8 cellular contexts compared by ENCODE assay signal in the genomic region with DNA sequence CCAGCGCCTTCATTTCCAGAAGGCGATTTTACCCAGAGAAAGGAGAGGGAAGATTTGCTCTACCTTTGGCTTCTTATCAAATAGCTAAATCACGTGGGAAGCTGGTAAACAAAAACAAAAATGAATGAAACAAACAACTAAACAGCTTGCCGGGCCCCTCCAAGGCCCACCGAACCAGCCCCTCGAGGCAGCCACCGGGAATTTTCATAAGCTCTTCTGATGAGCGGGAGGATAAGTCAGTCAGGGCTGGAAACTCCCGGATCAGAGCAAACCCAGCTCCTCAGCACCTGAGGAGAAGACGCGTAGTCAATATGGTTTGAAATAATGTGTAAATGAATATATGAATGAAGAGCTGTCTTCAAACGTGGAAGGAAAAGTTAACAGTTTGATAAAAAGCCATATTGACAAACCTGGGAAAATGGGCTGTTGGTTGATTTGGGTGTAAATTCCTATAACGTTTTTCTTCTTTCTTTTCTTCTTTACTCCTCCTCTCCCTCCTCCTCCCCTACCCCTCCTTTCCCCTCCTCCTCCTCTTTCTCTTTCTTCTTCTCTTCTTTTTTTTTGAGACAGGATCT.
DNase-seq lines count a peak whose midpoint lies in the region; ATAC-seq and TF ChIP-seq lines count a peak whose summit lies in the region.

No MANE protein-coding gene starts in this region.

- H4K20me1 ChIP-seq in SU-DHL-6 (ENCODE audit: low read depth, low read length), result no peaks in the 10 kb centered on the region

- H3K27ac ChIP-seq in SU-DHL-6 (ENCODE audit: low read depth, low read length), result no peak overlapping the region

- no peak for TF ChIP-seq CTCF in SU-DHL-6 (IDR thresholded peaks at IDR 0.05; ENCODE audit: insufficient read depth, low read length, poor library complexity, severe bottlenecking)
- TF ChIP-seq CTCF in fibroblast of mammary gland (conservative IDR thresholded peaks at IDR 0.05; ENCODE audit: control insufficient read depth, insufficient read depth, low read depth, low read length), result no peak
- TF ChIP-seq CTCF in retinal pigment epithelial cell (conservative IDR thresholded peaks at IDR 0.05; ENCODE audit: low read depth, low read length), result no peak

- ATAC-seq in HG03108 (IDR thresholded peaks at IDR 0.05; ENCODE audit: unreplicated experiment) (no peak), HG02885 (IDR thresholded peaks at IDR 0.05; ENCODE audit: poor library complexity, unreplicated experiment) (no peak)

- H2AFZ ChIP-seq in SU-DHL-6 (ENCODE audit: low read depth, low read length, severe bottlenecking), result peak overlapping the region; percentile 99

- H3K4me3 ChIP-seq in GM08714 (ENCODE audit: low read length) (peak overlapping the region; percentile 61; the same call in 1 of the 2 replicates), SU-DHL-6 (ENCODE audit: insufficient read depth, low read length, poor library complexity, severe bottlenecking) (peak overlapping the region; percentile 53), fibroblast of mammary gland (ENCODE audit: control insufficient read depth, low read depth, low read length) (peak overlapping the region; percentile 62), retinal pigment epithelial cell (ENCODE audit: low read length) (peak overlapping the region; percentile 44)

- H3F3A ChIP-seq in SU-DHL-6 (ENCODE audit: insufficient read depth), result peaks cover 5% of the 10 kb centered on the region

- peak overlapping the region; percentile 60 for H3K9ac ChIP-seq in SU-DHL-6 (ENCODE audit: low read length)

- no peaks in the 10 kb centered on the region for H3K79me2 ChIP-seq in SU-DHL-6 (ENCODE audit: insufficient read depth, low read length)

- peak overlapping the region; percentile 76 for H3K4me2 ChIP-seq in SU-DHL-6 (ENCODE audit: low read depth, low read length, poor library complexity, severe bottlenecking)

- H3K36me3 ChIP-seq in SU-DHL-6 (ENCODE audit: low read length), result no peaks in the 10 kb centered on the region

- H3K9me2 ChIP-seq in SU-DHL-6 (replicated peaks; ENCODE audit: insufficient read depth, low read length), result no peaks in the 10 kb centered on the region

- H3K9me3 ChIP-seq in SU-DHL-6 (ENCODE audit: insufficient read depth, low read length), result no peaks in the 10 kb centered on the region

- no peaks in the 10 kb centered on the region for H3K27me3 ChIP-seq in SU-DHL-6 (ENCODE audit: low read length)

- DNase-seq in fibroblast of mammary gland (ENCODE audit: low read depth) (no peak), retinal pigment epithelial cell (ENCODE audit: low read depth) (no peak), foreskin melanocyte (no peak), NCI-H1105 treated with DMSO at 0.1 percent for 48 hours (lab: John Stamatoyannopoulos, UW) (no peak)
